ENCODE assay signal across 8 cellular contexts in genomic region chr19:18152817-18153554, GRCh38. TPM values are rescaled to one million over a fixed set of nuclear protein-coding genes. Genes with fewer than 3 reads are reported as not detected.
A peak's percentile ranks its signal among the peaks of the same experiment; 100 is the strongest.
DNase-seq lines count a peak whose midpoint lies in the region; ATAC-seq, FAIRE-seq and TF ChIP-seq lines count a peak whose summit lies in the region.

Gene PIK3R2 (plus strand): TSS chr19:18153163. CDS start chr19:18155880, 2,717 bp downstream.

- H3K27me3 ChIP-seq in endothelial cell of umbilical vein (ENCODE audit: control insufficient read depth in 2 of 2, insufficient read depth in 2 of 2, low read length in 2 of 2), result no peaks in the 10 kb centered on the region

- H4K20me1 ChIP-seq in endothelial cell of umbilical vein (replicated peaks; ENCODE audit: control insufficient read depth, extremely low read depth, insufficient read depth, low read length), result no peaks in the 10 kb centered on the region

- dilution Hi-C loops in endothelial cell of umbilical vein (cut with MboI; ENCODE audit: extremely low pct_ligation_motif_present, low sequenced_read_pairs), result no loop called here

- H3K9me3 Mint-ChIP-seq in mesothelial cell of epicardium, result no peaks in the 10 kb centered on the region

- BruUV-seq in endothelial cell of umbilical vein (replicated peaks; lab: Mats Ljungman, UMichigan), result no TSS peak

- DNase-seq in DMS 273 treated with DMSO at 0.1 percent for 48 hours (lab: John Stamatoyannopoulos, UW), result peak; percentile 96
- DNase-seq in OCI-M2 (lab: John Stamatoyannopoulos, UW; ENCODE audit: unreplicated experiment), result peak; percentile 98
- peak; percentile 100 for DNase-seq in activated T-cell treated with anti-CD3 and anti-CD28 coated beads for 24 hours (ENCODE audit: low read depth)
- peak; percentile 98 for DNase-seq in endothelial cell of umbilical vein (ENCODE audit: low read depth, low spot score)
- DNase-seq in mesothelial cell of epicardium (ENCODE audit: low spot score in 2 of 2, unreplicated experiment in 2 of 2), result peak; percentile 100
- DNase-seq in stimulated activated CD8-positive, alpha-beta memory T cell treated with anti-CD3 and anti-CD28 coated beads, Interleukin-15, amount 100 ng/mL, for 4 hours (ENCODE audit: low read depth in 2 of 2), result peak; percentile 98 to 99

- H3K79me2 ChIP-seq in endothelial cell of umbilical vein (ENCODE audit: control insufficient read depth, insufficient read depth, low read length), result peaks cover 11% of the 10 kb centered on the region

- FAIRE-seq in endothelial cell of umbilical vein (lab: Jason Lieb, UNC), result peak; percentile 99

- H3K9me3 ChIP-seq in endothelial cell of umbilical vein (replicated peaks; ENCODE audit: control insufficient read depth, insufficient read depth, low read length), result no peaks in the 10 kb centered on the region

- H3K4me3 ChIP-seq in endothelial cell of umbilical vein (replicated peaks in 1 of 3; ENCODE audit: insufficient read depth in 1 of 3, low read depth in 1 of 3, low read length in 3 of 3), result peak within 1 kb of the TSS; percentile 53 to 75 (median 68)

- H3K4me1 ChIP-seq in endothelial cell of umbilical vein (ENCODE audit: control insufficient read depth, extremely low read depth, insufficient read depth, low read length), result peaks cover 23% of the 10 kb centered on the region

- H3K4me1 Mint-ChIP-seq in mesothelial cell of epicardium, result peaks cover 32% of the 10 kb centered on the region

- H3K27me3 Mint-ChIP-seq in mesothelial cell of epicardium (ENCODE audit: low read depth), result no peaks in the 10 kb centered on the region

- H3K36me3 Mint-ChIP-seq in mesothelial cell of epicardium, result peaks cover 3% of the 10 kb centered on the region

- ATAC-seq in GM21619 (IDR thresholded peaks at IDR 0.05; ENCODE audit: unreplicated experiment), result peak; percentile 63

- H2AFZ ChIP-seq in endothelial cell of umbilical vein (ENCODE audit: low read depth, low read length), result peak within 1 kb of the TSS; percentile 90

- H3K9me1 ChIP-seq in endothelial cell of umbilical vein (replicated peaks; ENCODE audit: control insufficient read depth, extremely low read depth, insufficient read depth, low read length), result no peaks in the 10 kb centered on the region

- peak within 1 kb of the TSS; percentile 93 for H3K4me3 Mint-ChIP-seq in mesothelial cell of epicardium

- CTCF ChIA-PET in endothelial cell of umbilical vein (lab: Charles Lee), result interaction anchor here (0.7 to 3.0 kb wide), 10 partner anchors 11 to 215 kb away, joined by 3 to 55 read pairs (median 4); no protein-coding TSS in a partner anchor

- TF ChIP-seq RAD21 in Ishikawa (IDR thresholded peaks at IDR 0.05; ENCODE audit: low read depth), result no peak

- peaks cover 0 to 4% of the 10 kb centered on the region in 2 experiments for H3K36me3 ChIP-seq in endothelial cell of umbilical vein (ENCODE audit: control insufficient read depth in 2 of 2, extremely low read depth in 1 of 2, insufficient read depth in 2 of 2, low read length in 2 of 2)

- POLR2A ChIA-PET in endothelial cell of umbilical vein (lab: Charles Lee), result no interaction called here

- H3K27ac ChIP-seq in endothelial cell of umbilical vein (ENCODE audit: insufficient read depth, low read depth, low read length), result peak within 1 kb of the TSS; percentile 88

- H3K4me2 ChIP-seq in endothelial cell of umbilical vein (ENCODE audit: insufficient read depth, low read length), result peak within 1 kb of the TSS; percentile 67

- no peak for TF ChIP-seq POLR2A in endothelial cell of umbilical vein (IDR thresholded peaks at IDR 0.05; ENCODE audit: low read depth, low read length)

- peak; percentile 26; the same call in 1 of the 2 replicates for TF ChIP-seq EP300 in Ishikawa (IDR thresholded peaks at IDR 0.05; ENCODE audit: borderline replicate concordance)

- H3K9ac ChIP-seq in endothelial cell of umbilical vein (replicated peaks; ENCODE audit: extremely low read depth, insufficient read depth, low read length), result peak within 1 kb of the TSS; percentile 99

- H3K27ac Mint-ChIP-seq in mesothelial cell of epicardium, result peak within 1 kb of the TSS; percentile 98

- intact Hi-C loops in endothelial cell of umbilical vein (cut with micrococcal nuclease), result loop anchor here (1.0 to 2.0 kb wide), 5 partner anchors 35 to 146 kb away; partner anchors contain the start of genes MPV17L2 and RAB3A

- TF ChIP-seq CTCF in endothelial cell of umbilical vein (IDR thresholded peaks at IDR 0.05; ENCODE audit: extremely low read depth in 1 of 2, insufficient read depth in 1 of 2, low read depth in 1 of 2, low read length in 2 of 2), result no peak
- peak; percentile 39 for TF ChIP-seq CTCF in mesothelial cell of epicardium (IDR thresholded peaks at IDR 0.05; ENCODE audit: unreplicated experiment)

TF ChIP-seq in Ishikawa, 13 proteins besides CTCF, POLR2A, EP300 and RAD21:
- TF ChIP-seq TAF1 (IDR thresholded peaks at IDR 0.05; ENCODE audit: low read depth) (peak; percentile 14; the same call in 1 of the 2 replicates), ZBTB7A (IDR thresholded peaks at IDR 0.05; ENCODE audit: low read depth) (peak; percentile 44; the same call in 1 of the 2 replicates), MAX (IDR thresholded peaks at IDR 0.05) (peak; percentile 55; the same call in 1 of the 2 replicates), EGR1 (IDR thresholded peaks at IDR 0.05) (no peak), FOXM1 (IDR thresholded peaks at IDR 0.05; ENCODE audit: borderline replicate concordance, low read depth) (no peak), CEBPB (IDR thresholded peaks at IDR 0.05) (no peak)
TF ChIP-seq in Ishikawa: peak in this region for 3.

TF ChIP-seq in endothelial cell of umbilical vein, 7 proteins besides CTCF, POLR2A, EP300 and RAD21:
- no peak for TF ChIP-seq EZH2 (IDR thresholded peaks at IDR 0.05; ENCODE audit: borderline replicate concordance, low read depth, low read length, severe bottlenecking)
- no peak for TF ChIP-seq JUN (IDR thresholded peaks at IDR 0.05; ENCODE audit: borderline replicate concordance, insufficient read depth, insufficient read length, low read depth)
- no peak for TF ChIP-seq GATA2 (IDR thresholded peaks at IDR 0.05; ENCODE audit: insufficient read depth, insufficient read length, low read depth, low read length)
- TF ChIP-seq POLR2AphosphoS5 (IDR thresholded peaks at IDR 0.05; ENCODE audit: insufficient read depth, low read depth, low read length), result peak; percentile 29

RNA-seq across cellular contexts. Expression of gene PIK3R2, which starts in this region (rescaled TPM):
- 14.4 and 15.2 TPM in 2 replicates for total RNA-seq in endothelial cell of umbilical vein
- polyA plus RNA-seq in endothelial cell of umbilical vein, result 7.5 and 8.1 TPM in 2 replicates
- 4.4 and 5.8 TPM in 2 replicates for polyA plus RNA-seq in endothelial cell of umbilical vein (2011; cell fraction: cytosol; rRNA removed)
- polyA plus RNA-seq in endothelial cell of umbilical vein (2011; cell fraction: nucleus; rRNA removed), result 13.3 and 13.5 TPM in 2 replicates
- 7.9 and 10.4 TPM in 2 replicates for polyA plus RNA-seq in endothelial cell of umbilical vein (2012)
- polyA minus RNA-seq in endothelial cell of umbilical vein, result 3.2 TPM in 1 of 2 replicates, not detected in the other
- polyA minus RNA-seq in endothelial cell of umbilical vein (2011; cell fraction: cytosol; rRNA and poly(A)+ RNA removed), result 17.9 TPM
- polyA minus RNA-seq in endothelial cell of umbilical vein (2011; cell fraction: nucleus; rRNA and poly(A)+ RNA removed), result 5.6 and 6.2 TPM in 2 replicates
- total RNA-seq in mesothelial cell of epicardium, result 90.4 to 95.5 TPM (median 94.7 TPM) in 3 replicates

Comparison
In these comparisons a context has a peak if more than half of its experiments do, and no peak if none do; other contexts are left out.
1. Peak in every context shown above with its lines: DNase-seq, ATAC-seq, H3K4me3 ChIP-seq and H3K27ac ChIP-seq.